In genomic region chr1:226201029-226201593, GRCh38 we compare ENCODE assay signal across 2 cellular contexts.
TF ChIP-seq lines count a peak whose summit lies in the region.

No MANE protein-coding gene starts in this region.

TF ChIP-seq in SK-N-SH, 30 proteins besides CTCF, POLR2A, EP300 and RAD21:
- TF ChIP-seq SMC3 (IDR thresholded peaks at IDR 0.05; ENCODE audit: low read depth, low read length) (0 out of 2 replicates have a peak, but pooled peaks have one; percentile 20), USF2 (IDR thresholded peaks at IDR 0.05; ENCODE audit: borderline replicate concordance, low read depth, low read length) (no peak)

TF ChIP-seq in HepG2, 621 proteins besides CTCF, POLR2A, EP300 and RAD21:
- TF ChIP-seq STAG1 (CRISPR knock-in tag; IDR thresholded peaks at IDR 0.05) (peak; percentile 67), TP53 (CRISPR knock-in tag; conservative IDR thresholded peaks at IDR 0.05) (no peak), ZNF670 (CRISPR knock-in tag; IDR thresholded peaks at IDR 0.05; ENCODE audit: borderline replicate concordance) (no peak), MTERF4 (CRISPR knock-in tag; IDR thresholded peaks at IDR 0.05) (no peak), SMC3 (IDR thresholded peaks at IDR 0.05; ENCODE audit: low read length) (peak; percentile 58), FIP1L1 (IDR thresholded peaks at IDR 0.05; ENCODE audit: borderline replicate concordance, insufficient read depth, low read depth, low read length) (no peak), ELF3 (CRISPR knock-in tag; IDR thresholded peaks at IDR 0.05) (peak; percentile 14; the same call in 1 of the 2 replicates), ZNF546 (CRISPR knock-in tag; conservative IDR thresholded peaks at IDR 0.05) (no peak), ZNF432 (CRISPR knock-in tag; IDR thresholded peaks at IDR 0.05; ENCODE audit: borderline replicate concordance) (no peak), SAFB2 (CRISPR knock-in tag; IDR thresholded peaks at IDR 0.05; ENCODE audit: borderline replicate concordance, low read depth) (no peak), ZNF629 (CRISPR knock-in tag; conservative IDR thresholded peaks at IDR 0.05) (no peak), GPBP1L1 (CRISPR knock-in tag; IDR thresholded peaks at IDR 0.05) (no peak), NCOA1 (CRISPR knock-in tag; IDR thresholded peaks at IDR 0.05) (no peak), ZNF773 (CRISPR knock-in tag; IDR thresholded peaks at IDR 0.05; ENCODE audit: borderline replicate concordance) (no peak), MAFF (IDR thresholded peaks at IDR 0.05; ENCODE audit: low read depth, low read length) (no peak), NFIC (IDR thresholded peaks at IDR 0.05; ENCODE audit: low read length) (no peak), ARID4A (CRISPR knock-in tag; IDR thresholded peaks at IDR 0.05; ENCODE audit: borderline replicate concordance) (no peak), TCF7 (IDR thresholded peaks at IDR 0.05; ENCODE audit: low read depth) (no peak), ZNF333 (CRISPR knock-in tag; IDR thresholded peaks at IDR 0.05; ENCODE audit: borderline replicate concordance) (no peak), ATF7 (IDR thresholded peaks at IDR 0.05) (no peak), ATF7 (CRISPR knock-in tag; IDR thresholded peaks at IDR 0.05) (no peak), KLF16 (CRISPR knock-in tag; IDR thresholded peaks at IDR 0.05) (no peak), RFX5 (IDR thresholded peaks at IDR 0.05; ENCODE audit: low read depth, low read length) (no peak), ZBTB3 (CRISPR knock-in tag; IDR thresholded peaks at IDR 0.05; ENCODE audit: borderline replicate concordance, low read depth) (no peak), DBP (CRISPR knock-in tag; IDR thresholded peaks at IDR 0.05; ENCODE audit: not compliant biosample characterization) (no peak), BORCS8-MEF2B (CRISPR knock-in tag; IDR thresholded peaks at IDR 0.05) (no peak), ZNF589 (CRISPR knock-in tag; conservative IDR thresholded peaks at IDR 0.05) (no peak), MED1 (CRISPR knock-in tag; IDR thresholded peaks at IDR 0.05) (0 out of 2 replicates have a peak, but pooled peaks have one; percentile 9), POGK (CRISPR knock-in tag; conservative IDR thresholded peaks at IDR 0.05) (no peak), ZNF780A (CRISPR knock-in tag; IDR thresholded peaks at IDR 0.05) (no peak), ZNF543 (CRISPR knock-in tag; IDR thresholded peaks at IDR 0.05) (no peak), ZNF224 (CRISPR knock-in tag; IDR thresholded peaks at IDR 0.05) (no peak)
